In the genomic region with DNA sequence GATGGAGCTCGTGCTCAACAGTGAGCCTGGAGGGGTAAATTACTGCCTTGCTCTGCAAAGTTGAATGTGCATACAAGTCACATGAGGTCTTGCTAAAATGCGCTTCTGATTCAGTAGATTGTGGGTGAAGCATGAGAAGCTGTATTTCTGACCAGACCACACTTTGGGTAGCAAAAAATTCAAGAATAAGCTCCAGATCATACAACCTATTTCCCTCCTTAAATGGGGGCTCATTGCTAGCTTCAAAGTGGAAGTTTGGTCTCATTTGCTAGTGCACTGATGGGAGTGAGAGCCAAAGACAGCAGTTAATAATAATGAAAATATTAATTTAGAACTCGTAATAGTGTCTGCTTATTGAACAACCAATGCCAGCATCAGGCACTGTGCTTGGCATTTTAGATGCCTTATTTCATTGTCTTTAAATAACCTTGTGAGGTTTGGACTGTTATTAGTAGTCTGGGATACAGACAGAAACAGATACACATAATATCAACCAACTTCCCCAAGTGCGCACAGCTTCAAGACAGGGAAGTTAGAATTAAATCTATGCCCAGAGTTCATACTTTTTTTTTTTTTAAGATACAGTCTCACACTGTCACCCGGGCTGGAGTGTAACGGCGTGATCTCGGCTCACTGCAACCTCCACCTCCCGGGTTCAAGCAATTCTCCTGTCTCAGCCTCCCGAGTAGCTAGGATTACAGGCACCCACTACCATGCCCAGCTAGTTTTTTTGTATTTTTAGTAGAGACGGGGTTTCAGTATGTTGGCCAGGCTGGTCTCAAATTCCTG, we compare ENCODE assay signal across 20 cellular contexts. TPM values are rescaled to one million over a fixed set of nuclear protein-coding genes. Genes with fewer than 3 reads are reported as not detected.
DNase-seq lines count a peak whose midpoint lies in the region; ATAC-seq, FAIRE-seq and TF ChIP-seq lines count a peak whose summit lies in the region.
"Had no signal": no experiment of that assay in that cellular context is flagged by ENCODE, and none has a peak within 500 bp of the region (broad histone marks: within the 10 kb centered on the region; RNA-seq: fewer than 3 reads in every experiment).

No MANE protein-coding gene starts in this region.

- TF ChIP-seq EP300 in HepG2 (IDR thresholded peaks at IDR 0.05; ENCODE audit: low read depth in 2 of 2, low read length in 2 of 2): no peak
- TF ChIP-seq EP300 in HepG2 (CRISPR knock-in tag; IDR thresholded peaks at IDR 0.05; ENCODE audit: borderline replicate concordance): no peak

- H3K4me3 ChIP-seq in ascending aorta (no peak overlapping the region), HepG2 (replicated peaks in 1 of 3; ENCODE audit: insufficient read depth in 1 of 3, low read depth in 2 of 3, low read length in 3 of 3) (no peak overlapping the region), aorta (ENCODE audit: low read length in 2 of 2) (no peak overlapping the region), kidney (ENCODE audit: low read length in 2 of 2) (no peak overlapping the region)
- H3K4me3 ChIP-seq: GM23248 had no signal

- H3K27me3 Mint-ChIP-seq in natural killer cell (ENCODE audit: low read depth in 2 of 2): peaks cover 0 to 19% of the 10 kb centered on the region in 2 donors

- H3K9me3 Mint-ChIP-seq in natural killer cell: no peaks in the 10 kb centered on the region
- H3K9me3 Mint-ChIP-seq: H9 had no signal

- no peak overlapping the region for H3K4me3 Mint-ChIP-seq in natural killer cell
- H3K4me3 Mint-ChIP-seq: CD4-positive, alpha-beta memory T cell; H9 had no signal

- H3K36me3 Mint-ChIP-seq in natural killer cell: no peaks in the 10 kb centered on the region
- H3K36me3 Mint-ChIP-seq: CD4-positive, alpha-beta memory T cell had no signal

- no peak overlapping the region for H2AFZ ChIP-seq in HepG2 (ENCODE audit: low read length)
- H2AFZ ChIP-seq: GM23248 had no signal

- CTCF ChIA-PET in HepG2 (lab: Yijun Ruan, JAX; ENCODE audit: low intra/inter-chr PET ratio, low total read pairs): no interaction called here

- peak; percentile 63 to 72 for TF ChIP-seq POLR2A in HepG2 (IDR thresholded peaks at IDR 0.05; ENCODE audit: insufficient read depth in 1 of 2, low read depth in 2 of 2, low read length in 2 of 2)

- POLR2A ChIA-PET in HepG2 (lab: Yijun Ruan, JAX): interaction anchor here (1.4 to 8.6 kb wide), 9 partner anchors 7 to 92 kb away, joined by 4 to 124 read pairs (median 9); a partner anchor contains a TSS

- H3K4me1 Mint-ChIP-seq in natural killer cell: no peaks in the 10 kb centered on the region
- H3K4me1 Mint-ChIP-seq: CD4-positive, alpha-beta memory T cell; H9 had no signal

- no peak for TF ChIP-seq CTCF in ascending aorta (IDR thresholded peaks at IDR 0.05)
- no peak for TF ChIP-seq CTCF in HepG2 (CRISPR knock-in tag; IDR thresholded peaks at IDR 0.05)
- no peak for TF ChIP-seq CTCF in natural killer cell (IDR thresholded peaks at IDR 0.05)
- TF ChIP-seq CTCF in kidney (IDR thresholded peaks at IDR 0.05; ENCODE audit: borderline replicate concordance, extremely low read depth, insufficient read depth): no peak

- no peaks in the 10 kb centered on the region for H3K36me3 ChIP-seq in ascending aorta
- H3K36me3 ChIP-seq in HepG2 (replicated peaks in 1 of 2; ENCODE audit: control insufficient read depth in 1 of 2, insufficient read depth in 2 of 2, low read length in 2 of 2): peaks cover 61 to 96% of the 10 kb centered on the region in 2 experiments
- H3K36me3 ChIP-seq in aorta (ENCODE audit: control insufficient read depth in 1 of 2, insufficient read depth in 2 of 2, low read length in 1 of 2): peaks cover 3% of the 10 kb centered on the region in 2 donors
- no peaks in the 10 kb centered on the region for H3K36me3 ChIP-seq in kidney (ENCODE audit: control insufficient read depth in 1 of 2, insufficient read depth in 2 of 2, low read length in 2 of 2)

- no peak overlapping the region for H3K27ac Mint-ChIP-seq in natural killer cell
- H3K27ac Mint-ChIP-seq: H9 had no signal

- in situ Hi-C loops in HepG2 (cut with HindIII; ENCODE audit: extremely low pct_ligation_motif_present, low pct_unique_long_range_greater_than_20kb): no loop called here

- ATAC-seq in HepG2: peak; percentile 1
- ATAC-seq in aorta (ENCODE audit: low FRiP score): peak; percentile 52
- ATAC-seq in natural killer cell: no peak
- ATAC-seq: HCT116 had no signal

- H3K79me2 ChIP-seq in HepG2 (ENCODE audit: insufficient read depth, low read length): peaks cover 27% of the 10 kb centered on the region

- intact Hi-C loops in ascending aorta (cut with DNase I) (no loop called here), HepG2 (cut with micrococcal nuclease; ENCODE audit: unreplicated experiment) (no loop called here), aorta (cut with DNase I) (loop anchor here in 1 of 2 donors (5.0 kb wide), 1 partner anchor 34 kb away; no protein-coding TSS in a partner anchor), natural killer cell (cut with micrococcal nuclease) (no loop called here), kidney (cut with DNase I) (no loop called here)

- DNase-seq in ascending aorta (ENCODE audit: low spot score in 2 of 2): no peak
- DNase-seq in foreskin melanocyte: peak; percentile 7
- no peak for DNase-seq in HepG2 (ENCODE audit: low spot score)
- no peak for DNase-seq in aorta
- no peak for DNase-seq in natural killer cell
- no peak for DNase-seq in kidney
- DNase-seq in NCI-H2196 (lab: John Stamatoyannopoulos, UW; ENCODE audit: unreplicated experiment): no peak
- DNase-seq: C1 segment of cervical spinal cord; Caco-2; CD4-positive, alpha-beta memory T cell; DMS153; DND-41; GM23248; H9 had no signal

- H3K27ac ChIP-seq in ascending aorta: peak overlapping the region; percentile 58 to 76
- H3K27ac ChIP-seq in HepG2 (ENCODE audit: extremely low read length, insufficient read depth, low read length): peak overlapping the region; percentile 31
- H3K27ac ChIP-seq in aorta (ENCODE audit: low read depth in 1 of 2, low read length in 2 of 2): peak overlapping the region; percentile 69 to 90
- no peak overlapping the region for H3K27ac ChIP-seq in kidney (ENCODE audit: low read depth in 2 of 2, low read length in 2 of 2)
- H3K27ac ChIP-seq: GM23248 had no signal

- H3K9me3 ChIP-seq in ascending aorta (no peaks in the 10 kb centered on the region), HepG2 (ENCODE audit: low read length) (no peaks in the 10 kb centered on the region), aorta (ENCODE audit: control insufficient read depth, low read length) (no peaks in the 10 kb centered on the region), kidney (ENCODE audit: control insufficient read depth in 1 of 2, low read length in 2 of 2) (no peaks in the 10 kb centered on the region)
- H3K9me3 ChIP-seq: Caco-2 had no signal

- no peak overlapping the region for H3K9ac ChIP-seq in HepG2 (ENCODE audit: insufficient read depth, low read depth, low read length)
- no peak overlapping the region for H3K9ac ChIP-seq in kidney (ENCODE audit: low read length in 2 of 2)
- H3K9ac ChIP-seq: GM23248 had no signal

- H3K4me1 ChIP-seq in ascending aorta: peaks cover 0 to 8% of the 10 kb centered on the region in 2 donors
- peaks cover 92% of the 10 kb centered on the region for H3K4me1 ChIP-seq in HepG2 (ENCODE audit: insufficient read depth, low read length)
- H3K4me1 ChIP-seq in aorta (ENCODE audit: control insufficient read depth in 1 of 2, insufficient read depth in 2 of 2, low read length in 2 of 2): peaks cover 0 to 3% of the 10 kb centered on the region in 2 donors
- H3K4me1 ChIP-seq in kidney (ENCODE audit: control insufficient read depth in 1 of 2, insufficient read depth in 1 of 2, low read depth in 1 of 2, low read length in 2 of 2): no peaks in the 10 kb centered on the region
- H3K4me1 ChIP-seq: Caco-2 had no signal

- no peak for TF ChIP-seq RAD21 in HepG2 (CRISPR knock-in tag; IDR thresholded peaks at IDR 0.05)

- H3K27me3 ChIP-seq in ascending aorta (no peaks in the 10 kb centered on the region), HepG2 (ENCODE audit: control insufficient read depth in 1 of 2, insufficient read depth in 2 of 2, low read length in 2 of 2) (no peaks in the 10 kb centered on the region), aorta (ENCODE audit: control insufficient read depth in 1 of 2, insufficient read depth in 2 of 2, low read length in 1 of 2) (no peaks in the 10 kb centered on the region)

- peaks cover 97% of the 10 kb centered on the region for H4K20me1 ChIP-seq in HepG2 (ENCODE audit: insufficient read depth, low read length)

- WGBS in HepG2 (ENCODE audit: low lambda C conversion rate): 96% methylated on average over 11 of the region's 11 CpGs
- WGBS in aorta, 2 donors: 18 to 24% methylated on average over 11 of the region's 11 CpGs

- no TSS peak for BruUV-seq in HepG2 (replicated peaks; lab: Mats Ljungman, UMichigan)

- H3K4me2 ChIP-seq in HepG2 (ENCODE audit: low read depth, low read length): no peak overlapping the region

- FAIRE-seq in HepG2 (lab: Jason Lieb, UNC) (no peak), kidney (lab: Jason Lieb, UNC) (no peak)
- FAIRE-seq: G401.6, GM12892, H1 had no signal

RNA-seq across cellular contexts. Expression of a gene that starts 18.0 kb away (rescaled TPM):
- 8.5 TPM for total RNA-seq in ascending aorta
- total RNA-seq in HepG2 (2016; rRNA removed; fragmentation: Illumina TruSeq; extraction: Trizol): 2,017 and 2,515 TPM in 2 replicates
- total RNA-seq in HepG2 (2016; cell fraction: cytosol; rRNA removed; fragmentation: Illumina TruSeq; extraction: Trizol; ENCODE audit: low read depth): 102 and 113 TPM in 2 replicates
- 1,811 and 2,334 TPM in 2 replicates for total RNA-seq in HepG2 (2016; cell fraction: insoluble cytoplasmic fraction; rRNA removed; fragmentation: Illumina TruSeq; extraction: Trizol)
- total RNA-seq in HepG2 (2016; cell fraction: membrane; rRNA removed; fragmentation: Illumina TruSeq; extraction: Trizol): 341 and 391 TPM in 2 replicates
- 3,623 and 4,305 TPM in 2 replicates for total RNA-seq in HepG2 (2016; cell fraction: nucleus; rRNA removed; fragmentation: Illumina TruSeq; extraction: Trizol)
- polyA plus RNA-seq in HepG2 (2011; rRNA removed): 1,226 and 1,569 TPM in 2 replicates
- polyA plus RNA-seq in HepG2 (2011; cell fraction: cytosol; rRNA removed): 779 and 1,118 TPM in 2 replicates
- polyA plus RNA-seq in HepG2 (2011; cell fraction: nucleus; rRNA removed): 609 and 698 TPM in 2 replicates
- 1,387 and 2,007 TPM in 2 replicates for polyA plus RNA-seq in HepG2 (2012)
- polyA plus RNA-seq in HepG2 (2016; cell fraction: cytosol; fragmentation: Illumina TruSeq; extraction: Trizol; ENCODE audit: low read depth): 27.1 and 29.9 TPM in 2 replicates
- polyA plus RNA-seq in HepG2 (2016; cell fraction: insoluble cytoplasmic fraction; fragmentation: Illumina TruSeq; extraction: Trizol; ENCODE audit: low read depth): 658 and 677 TPM in 2 replicates
- 39.5 and 51.6 TPM in 2 replicates for polyA plus RNA-seq in HepG2 (2016; cell fraction: membrane; fragmentation: Illumina TruSeq; extraction: Trizol; ENCODE audit: low read depth)
- 1,507 and 1,591 TPM in 2 replicates for polyA plus RNA-seq in HepG2 (2016; cell fraction: nucleus; fragmentation: Illumina TruSeq; extraction: Trizol; ENCODE audit: insufficient read depth, low read depth)
- 3.3 and 5,189 TPM in 2 replicates for polyA minus RNA-seq in HepG2 (2011; rRNA and poly(A)+ RNA removed; ENCODE audit: low replicate concordance)
- polyA minus RNA-seq in HepG2 (2011; cell fraction: cytosol; rRNA and poly(A)+ RNA removed): 4,783 and 5,517 TPM in 2 replicates
- polyA minus RNA-seq in HepG2 (2011; cell fraction: nucleus; rRNA and poly(A)+ RNA removed): 3,357 and 4,547 TPM in 2 replicates
- total RNA-seq in aorta: 1 to 10 TPM; 4.7 to 5.9 TPM
- 1 to 10 TPM in 1 of 2 donors, under 1 TPM in 1; 0.38 to 8.8 TPM for polyA plus RNA-seq in aorta
- not detected for total RNA-seq in natural killer cell
- 0.57 TPM for total RNA-seq in kidney
- polyA plus RNA-seq in kidney (ENCODE audit: insufficient read depth, low read depth, low replicate concordance): 0.11 TPM
- total RNA-seq: A172; A673; CD4-positive, alpha-beta memory T cell; GM23248 had no signal
- polyA plus RNA-seq: CD4-positive, alpha-beta memory T cell; GM23248 had no signal

Comparison
In these comparisons a context has a peak if more than half of its experiments do, and no peak if none do; other contexts are left out.
1. H3K27ac ChIP-seq: peak in ascending aorta (2 of 2), HepG2 (single experiment) and aorta (2 of 2); none in kidney (0 of 2).
2. ATAC-seq: peak in HepG2 (single experiment) and aorta (single experiment); none in natural killer cell (0 of 3).
3. RNA of a gene that starts 18.0 kb away (total RNA-seq): 102 to 4,305 TPM in HepG2; 8.5 TPM in ascending aorta (single experiment), 4.7 to 5.9 TPM in aorta, 0.57 TPM in kidney (single experiment) and not detected in natural killer cell; every median in the first group is over 10 times any median in the second.